In the genomic region with DNA sequence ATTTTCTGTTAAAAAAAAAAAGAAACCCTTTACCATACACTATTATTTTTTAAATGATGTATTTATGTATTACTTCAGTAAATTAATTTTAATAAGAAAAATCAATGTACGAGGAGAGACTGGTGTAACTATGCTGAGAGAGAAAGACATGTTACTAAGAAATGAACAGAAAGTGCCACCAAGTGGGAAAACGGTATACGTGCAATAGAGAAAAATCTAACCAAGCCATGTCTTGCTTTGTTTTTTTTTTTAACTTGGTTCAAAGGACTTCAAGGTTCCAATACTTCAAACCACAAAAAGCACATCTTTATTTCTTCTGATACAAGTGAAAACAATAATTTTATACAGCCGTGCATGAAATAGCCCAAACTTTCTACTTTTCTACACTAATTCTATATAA, we compare ENCODE assay signal across 10 cellular contexts. TPM values are rescaled to one million over a fixed set of nuclear protein-coding genes. Genes with fewer than 3 reads are reported as not detected.
A peak's percentile ranks its signal among the peaks of the same experiment; 100 is the strongest.
DNase-seq lines count a peak whose midpoint lies in the region; TF ChIP-seq lines count a peak whose summit lies in the region.
"Had no signal": no experiment of that assay in that cellular context is flagged by ENCODE, and none has a peak within 500 bp of the region (broad histone marks: within the 10 kb centered on the region; RNA-seq: fewer than 3 reads in every experiment).

No MANE protein-coding gene starts in this region.

- H3K79me2 ChIP-seq in OCI-LY7 (ENCODE audit: insufficient read depth, low read depth, low read length), result peaks cover 16% of the 10 kb centered on the region; the same call in 1 of the 2 replicates

- H4K20me1 ChIP-seq in OCI-LY7 (ENCODE audit: insufficient read depth, low read length), result no peaks in the 10 kb centered on the region

- no peaks in the 10 kb centered on the region for H3K9me3 Mint-ChIP-seq in activated naive CD4-positive, alpha-beta T cell treated with anti-CD3 and anti-CD28 coated beads, Interleukin-2, amount 50 U/mL, for 24 hours

- POLR2A ChIA-PET in OCI-LY7 (lab: Charles Lee), result no interaction called here

- no TSS peak for BruUV-seq in OCI-LY7 (replicated peaks; lab: Mats Ljungman, UMichigan)

- CTCF ChIA-PET in OCI-LY7 (lab: Charles Lee; ENCODE audit: unreplicated experiment), result no interaction called here

- peak; percentile 76 for TF ChIP-seq CTCF in OCI-LY7 (conservative IDR thresholded peaks at IDR 0.05; ENCODE audit: low read length)
- TF ChIP-seq CTCF in Peyer's patch (IDR thresholded peaks at IDR 0.05), result peak in 3 of 6 experiments; percentile 21 to 45 (median 43)

- no peaks in the 10 kb centered on the region for H3K27me3 ChIP-seq in Peyer's patch
- H3K27me3 ChIP-seq: sigmoid colon had no signal

- H3K27ac Mint-ChIP-seq in activated naive CD4-positive, alpha-beta T cell treated with anti-CD3 and anti-CD28 coated beads, Interleukin-2, amount 50 U/mL, for 24 hours, result peak overlapping the region; percentile 76

- H3K4me3 ChIP-seq in OCI-LY7 (ENCODE audit: low read depth, low read length, poor library complexity, severe bottlenecking) (no peak overlapping the region), Peyer's patch (no peak overlapping the region)
- H3K4me3 ChIP-seq: sigmoid colon had no signal

- no peak for DNase-seq in activated naive CD4-positive, alpha-beta T cell (lab: John Stamatoyannopoulos, UW)
- DNase-seq in OCI-LY7 (ENCODE audit: low spot score), result peak; percentile 34
- peak; percentile 74 for DNase-seq in fibroblast of peridontal ligament (ENCODE audit: extremely low read depth)
- DNase-seq in superior temporal gyrus (ENCODE audit: extremely low spot score), result peak; percentile 67
- no peak for DNase-seq in NCI-H2029 (lab: John Stamatoyannopoulos, UW)
- no peak for DNase-seq in Peyer's patch
- DNase-seq in activated CD4-positive, alpha-beta T cell treated with anti-CD3 and anti-CD28 coated beads, Interleukin-2, amount 50 U/mL, for 1 hour, result no peak
- DNase-seq: activated gamma-delta T cell treated with Interleukin-2 at 50 U/mL for 16 hours, sigmoid colon had no signal

- H3K4me2 ChIP-seq in OCI-LY7 (ENCODE audit: low read length), result no peak overlapping the region

- H3K4me1 Mint-ChIP-seq in activated naive CD4-positive, alpha-beta T cell treated with anti-CD3 and anti-CD28 coated beads, Interleukin-2, amount 50 U/mL, for 24 hours, result peaks cover 78% of the 10 kb centered on the region

- TF ChIP-seq POLR2A in Peyer's patch (IDR thresholded peaks at IDR 0.05), result no peak

- no peak overlapping the region for H3K4me3 Mint-ChIP-seq in activated naive CD4-positive, alpha-beta T cell treated with anti-CD3 and anti-CD28 coated beads, Interleukin-2, amount 50 U/mL, for 24 hours

- H3K36me3 Mint-ChIP-seq in activated naive CD4-positive, alpha-beta T cell treated with anti-CD3 and anti-CD28 coated beads, Interleukin-2, amount 50 U/mL, for 24 hours, result peaks cover 5% of the 10 kb centered on the region

- no peaks in the 10 kb centered on the region for H3K9me3 ChIP-seq in OCI-LY7 (ENCODE audit: low read length)
- H3K9me3 ChIP-seq in Peyer's patch, result no peaks in the 10 kb centered on the region
- H3K9me3 ChIP-seq: sigmoid colon had no signal

- H2AFZ ChIP-seq in OCI-LY7 (ENCODE audit: low read length), result no peak overlapping the region

- no peaks in the 10 kb centered on the region for H3K27me3 Mint-ChIP-seq in activated naive CD4-positive, alpha-beta T cell treated with anti-CD3 and anti-CD28 coated beads, Interleukin-2, amount 50 U/mL, for 24 hours

- H3K36me3 ChIP-seq in OCI-LY7 (ENCODE audit: insufficient read depth, low read length) (peaks cover 33% of the 10 kb centered on the region), Peyer's patch (no peaks in the 10 kb centered on the region)
- H3K36me3 ChIP-seq: sigmoid colon had no signal

- H3K27ac ChIP-seq in OCI-LY7 (ENCODE audit: low read depth, low read length, poor library complexity, severe bottlenecking) (no peak overlapping the region), Peyer's patch (no peak overlapping the region)
- H3K27ac ChIP-seq: sigmoid colon had no signal

- H3K9me2 ChIP-seq in OCI-LY7 (ENCODE audit: insufficient read depth, low read length), result no peaks in the 10 kb centered on the region

- intact Hi-C loops in OCI-LY7 (cut with micrococcal nuclease; ENCODE audit: unreplicated experiment), result loop anchor here (5.0 kb wide), 1 partner anchor 163 kb away; no protein-coding TSS in a partner anchor

- H3K4me1 ChIP-seq in OCI-LY7 (ENCODE audit: insufficient read depth, low read length, poor library complexity, severe bottlenecking), result no peaks in the 10 kb centered on the region
- H3K4me1 ChIP-seq in Peyer's patch, result no peaks in the 10 kb centered on the region

RNA-seq across cellular contexts. Expression of a gene that starts 22.9 kb away (rescaled TPM):
- total RNA-seq in OCI-LY7 (2014; rRNA removed; shearing (Covaris generic)), result 109 and 127 TPM in 2 replicates
- total RNA-seq in OCI-LY7 (2022) (147 TPM in 2 replicates), Peyer's patch (100 to 1,000 TPM in 1 of 4 donors, 10 to 100 TPM in 3; 54.7 to 133 (median 89.0) TPM)

Comparison
In these comparisons a context has a peak if more than half of its experiments do, and no peak if none do; other contexts are left out.
1. DNase-seq: peak in OCI-LY7 (single experiment), fibroblast of peridontal ligament (single experiment) and superior temporal gyrus (single experiment); none in activated naive CD4-positive, alpha-beta T cell (0 of 4), NCI-H2029 (single experiment), Peyer's patch (0 of 3) and activated CD4-positive, alpha-beta T cell treated with anti-CD3 and anti-CD28 coated beads, Interleukin-2, amount 50 U/mL, for 1 hour (single experiment).